ENCODE assay signal across 22 cellular contexts in genomic region chr4:109390369-109390768, GRCh38.
A peak's percentile ranks its signal among the peaks of the same experiment; 100 is the strongest.
DNase-seq lines count a peak whose midpoint lies in the region; ATAC-seq lines count a peak whose summit lies in the region.
"Had no signal": no experiment of that assay in that cellular context is flagged by ENCODE, and none has a peak within 500 bp of the region (broad histone marks: within the 10 kb centered on the region; RNA-seq: fewer than 3 reads in every experiment).

No MANE protein-coding gene starts in this region.

- peak; percentile 57 for ATAC-seq in GM19395 (IDR thresholded peaks at IDR 0.05; ENCODE audit: unreplicated experiment)
- peak; percentile 46 for ATAC-seq in GM21786 (IDR thresholded peaks at IDR 0.05; ENCODE audit: unreplicated experiment)
- ATAC-seq in HG03342 (IDR thresholded peaks at IDR 0.05; ENCODE audit: unreplicated experiment), result peak; percentile 45
- ATAC-seq: activated CD8-positive, alpha-beta memory T cell treated with anti-CD3 and anti-CD28 coated beads, Interleukin-2, amount 10 ng/mL, durations not matched to agents 7 days and 5 days; CD8-positive, alpha-beta T cell had no signal

- DNase-seq in NCI-H2029 (lab: John Stamatoyannopoulos, UW) (no peak), SKM-1 treated with dmso at 0.1 percent for 144 hours (lab: John Stamatoyannopoulos, UW; ENCODE audit: unreplicated experiment) (no peak), pons (ENCODE audit: low spot score) (no peak)
- no peak for DNase-seq in stimulated activated naive CD4-positive, alpha-beta T cell (lab: John Stamatoyannopoulos, UW)
- DNase-seq: activated CD4-positive, alpha-beta T cell treated with anti-CD3 and anti-CD28 coated beads for 48 hours; activated CD8-positive, alpha-beta memory T cell treated with anti-CD3 and anti-CD28 coated beads, Interleukin-2, amount 10 ng/mL, durations not matched to agents 7 days and 5 days; CD8-positive, alpha-beta T cell; DMS153; kidney; NCI-H1436 treated with DMSO at 0.1 percent for 48 hours; NCI-H2171 treated with DMSO at 0.1 percent for 48 hours; NCI-H69; occipital lobe; OCI-M1; retina; Right ventricle myocardium superior; stimulated activated CD4-positive, alpha-beta T cell treated with anti-CD3 and anti-CD28 coated beads, Interleukin-4, amount 100 ng/mL, for 1 hour; T-helper 1 cell; trophoblast cell had no signal
